ENCODE assay signal across 1 cellular context in the genomic region with DNA sequence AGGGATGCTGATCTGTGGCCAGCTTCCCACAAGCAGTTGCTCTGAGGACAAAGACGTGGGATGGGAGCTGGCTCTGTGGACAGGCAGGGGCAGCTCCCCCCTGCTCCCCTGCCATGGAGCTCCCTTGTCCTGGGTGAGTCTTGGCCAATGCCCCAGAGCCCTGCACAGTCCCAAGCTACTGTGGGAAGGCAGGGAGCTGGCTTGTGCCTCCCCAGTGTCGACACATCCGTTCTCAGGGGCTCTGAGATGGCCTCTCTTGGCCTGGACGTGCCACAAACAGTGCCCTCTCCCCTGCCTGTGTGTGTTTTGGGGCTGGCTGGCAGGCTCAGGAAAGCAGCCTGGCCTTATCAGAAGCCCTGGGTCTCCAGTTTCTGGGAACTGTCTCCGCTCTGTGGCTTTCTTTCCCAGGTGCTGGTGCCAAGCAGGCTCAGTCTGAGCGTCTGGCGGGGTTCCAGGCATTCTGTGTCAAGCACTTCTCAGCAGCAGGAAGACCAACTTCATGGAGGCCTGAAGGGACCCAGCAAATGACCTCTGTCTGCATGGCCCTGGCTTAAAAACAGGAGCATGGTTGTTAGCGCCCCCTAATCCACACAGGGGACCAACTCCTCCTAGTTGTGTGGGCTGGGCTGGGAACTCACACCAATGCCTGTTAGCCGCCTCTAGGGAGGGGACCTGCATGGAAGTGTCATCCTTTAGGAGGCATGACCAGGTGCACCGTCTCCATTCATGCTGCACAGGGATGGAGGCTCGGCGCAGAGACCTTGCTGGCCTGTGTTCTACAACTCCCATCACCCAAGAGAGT.
TF ChIP-seq lines count a peak whose summit lies in the region.

No MANE protein-coding gene starts in this region.

TF ChIP-seq in H1, 55 proteins besides CTCF, POLR2A, EP300 and RAD21:
- TF ChIP-seq CEBPB (IDR thresholded peaks at IDR 0.05; ENCODE audit: low read depth, low read length) = no peak
- TF ChIP-seq NANOG (IDR thresholded peaks at IDR 0.05; ENCODE audit: insufficient read depth, low read depth, low read length, poor library complexity, severe bottlenecking) = no peak
- TF ChIP-seq CBX5 (IDR thresholded peaks at IDR 0.05; ENCODE audit: low read depth, low read length) = no peak
- TF ChIP-seq SRF (IDR thresholded peaks at IDR 0.05; ENCODE audit: low read depth, low read length) = no peak
- TF ChIP-seq GTF2F1 (IDR thresholded peaks at IDR 0.05; ENCODE audit: borderline replicate concordance, low read depth, low read length) = no peak
- no peak for TF ChIP-seq RXRA (IDR thresholded peaks at IDR 0.05; ENCODE audit: insufficient read depth, low read depth, low read length)
- no peak for TF ChIP-seq CTBP2 (IDR thresholded peaks at IDR 0.05; ENCODE audit: borderline replicate concordance, insufficient read depth, insufficient read length, low read length)
- peak; percentile 31; the same call in 1 of the 2 replicates for TF ChIP-seq E2F6 (IDR thresholded peaks at IDR 0.05)
- TF ChIP-seq MAX (IDR thresholded peaks at IDR 0.05) = 0 out of 2 replicates have a peak, but pooled peaks have one; percentile 27
- TF ChIP-seq, protein P1, sequence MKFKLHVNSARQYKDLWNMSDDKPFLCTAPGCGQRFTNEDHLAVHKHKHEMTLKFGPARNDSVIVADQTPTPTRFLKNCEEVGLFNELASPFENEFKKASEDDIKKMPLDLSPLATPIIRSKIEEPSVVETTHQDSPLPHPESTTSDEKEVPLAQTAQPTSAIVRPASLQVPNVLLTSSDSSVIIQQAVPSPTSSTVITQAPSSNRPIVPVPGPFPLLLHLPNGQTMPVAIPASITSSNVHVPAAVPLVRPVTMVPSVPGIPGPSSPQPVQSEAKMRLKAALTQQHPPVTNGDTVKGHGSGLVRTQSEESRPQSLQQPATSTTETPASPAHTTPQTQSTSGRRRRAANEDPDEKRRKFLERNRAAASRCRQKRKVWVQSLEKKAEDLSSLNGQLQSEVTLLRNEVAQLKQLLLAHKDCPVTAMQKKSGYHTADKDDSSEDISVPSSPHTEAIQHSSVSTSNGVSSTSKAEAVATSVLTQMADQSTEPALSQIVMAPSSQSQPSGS (IDR thresholded peaks at IDR 0.05; ENCODE audit: low read length) = no peak
TF ChIP-seq in H1: peak in this region for 2.
